ENCODE assay signal across 14 cellular contexts in the genomic region with DNA sequence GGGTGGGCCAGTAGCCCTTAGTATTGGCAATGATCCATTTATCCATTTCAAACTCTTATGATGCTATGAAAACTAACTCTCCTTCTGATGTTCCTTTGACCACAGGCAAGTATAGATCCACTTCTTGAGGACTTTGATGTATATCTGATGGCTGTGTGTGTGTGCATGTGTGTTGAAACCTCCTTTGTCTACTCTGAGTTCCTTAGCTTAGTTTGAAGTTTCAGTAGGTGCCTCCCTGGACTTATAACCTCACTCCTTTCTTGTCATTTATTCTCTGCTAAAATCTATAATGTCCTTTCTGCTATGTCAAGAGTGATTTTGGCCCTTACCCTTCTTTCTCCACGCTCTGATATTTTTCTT.
"Had no signal": no experiment of that assay in that cellular context is flagged by ENCODE, and none has a peak within 500 bp of the region (broad histone marks: within the 10 kb centered on the region; RNA-seq: fewer than 3 reads in every experiment).

No MANE protein-coding gene starts in this region.

- H3K27me3 ChIP-seq: MG63, SJCRH30 had no signal

- H3K27ac ChIP-seq: SJCRH30 had no signal

- H3K4me3 ChIP-seq: MG63, SJCRH30 had no signal

- DNase-seq: IMR-90, Karpas-422, KG1, MG63, NCI-H1436, NCI-H187, NCI-H2081 treated with DMSO at 0.1 percent for 48 hours, NCI-H2171, NCI-H226, NCI-H446, NCI-H524 treated with DMSO at 0.1 percent for 48 hours, NCI-H82, SJCRH30, T-helper 1 cell had no signal

- H3K9me3 ChIP-seq: SJCRH30 had no signal

- H3K36me3 ChIP-seq: MG63, SJCRH30 had no signal

- H3K4me1 ChIP-seq: SJCRH30 had no signal
